ENCODE assay signal across 8 cellular contexts in the genomic region with DNA sequence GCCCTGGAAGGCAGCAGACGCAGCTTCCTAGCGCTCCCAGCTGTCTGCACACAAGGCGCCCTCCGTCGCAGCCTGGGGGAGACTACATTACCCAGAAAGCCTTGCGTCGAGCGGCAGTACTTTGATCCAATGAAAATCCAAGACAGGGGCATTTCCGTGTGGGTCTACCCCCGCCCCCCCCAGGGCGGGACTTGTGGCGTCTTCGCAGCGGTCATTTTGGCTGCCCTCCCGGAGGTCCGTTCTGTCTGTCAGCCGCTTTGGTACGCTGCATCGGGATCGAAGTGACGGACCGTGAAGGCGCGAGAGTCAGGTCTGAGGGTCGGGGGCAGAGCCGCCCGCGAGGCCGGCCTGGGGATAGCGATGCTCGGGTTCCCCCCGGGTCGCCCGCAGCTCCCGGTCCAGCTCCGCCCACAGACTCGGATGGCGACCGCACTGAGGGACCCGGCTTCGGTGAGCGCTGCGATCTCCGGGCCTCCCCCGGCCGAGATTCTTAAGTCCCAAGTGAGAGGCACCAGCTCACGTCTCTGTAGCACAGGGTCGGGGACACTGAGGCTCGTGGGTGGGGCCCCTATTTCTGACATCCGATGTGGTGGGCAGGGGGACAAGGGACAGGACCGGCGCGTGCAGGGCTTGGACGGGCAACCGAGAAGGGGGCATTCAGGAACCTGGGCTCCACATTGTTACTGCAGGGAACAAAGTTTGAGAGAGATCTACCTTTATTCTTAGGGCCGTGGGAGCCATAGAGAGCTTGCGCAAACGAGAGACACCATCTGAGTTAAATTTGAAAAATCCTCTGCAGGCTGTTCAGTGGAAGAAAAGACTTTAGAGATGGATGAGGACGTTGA. TPM values are rescaled to one million over a fixed set of nuclear protein-coding genes. Genes with fewer than 3 reads are reported as not detected.
DNase-seq lines count a peak whose midpoint lies in the region; ATAC-seq, FAIRE-seq and TF ChIP-seq lines count a peak whose summit lies in the region.

A gene (plus strand): TSS at position 182 of the 845 bp plus-strand sequence. CDS start 179 bp downstream, at position 361.

- peak; percentile 68 for TF ChIP-seq POLR2A in GM10847 (IDR thresholded peaks at IDR 0.05; ENCODE audit: extremely low read depth, insufficient read length)

- H3K27me3 ChIP-seq in cardiac muscle cell: no peaks in the 10 kb centered on the region
- H3K27me3 ChIP-seq in pancreas: no peaks in the 10 kb centered on the region
- H3K27me3 ChIP-seq in tibial artery: no peaks in the 10 kb centered on the region

- DNase-seq in NCI-H1092 treated with DMSO at 0.1 percent for 48 hours (lab: John Stamatoyannopoulos, UW): peak; percentile 88
- DNase-seq in SW 1271 (lab: John Stamatoyannopoulos, UW): peak; percentile 65 to 87
- peak; percentile 68 for DNase-seq in activated naive CD8-positive, alpha-beta T cell treated with anti-CD3 and anti-CD28 coated beads, Interleukin-2, amount 50 U/mL, for 16 hours (ENCODE audit: low read depth, low spot score)
- DNase-seq in cardiac muscle cell (ENCODE audit: low read depth in 1 of 2, low spot score in 1 of 2): peak; percentile 96 to 97
- DNase-seq in pancreas: peak; percentile 88 to 95 (median 92)
- DNase-seq in tibial artery: peak; percentile 91 to 94

- FAIRE-seq in pancreas (lab: Jason Lieb, UNC): peak; percentile 34

- intact Hi-C loops in pancreas (cut with DNase I): no loop called here
- intact Hi-C loops in tibial artery (cut with DNase I; ENCODE audit: low total_unique reads): no loop called here

- 1% methylated on average over 51 to 59 of the region's 59 CpGs for WGBS in pancreas, 2 donors

- H3K4me3 ChIP-seq in cardiac muscle cell (peak within 1 kb of the TSS; percentile 77), pancreas (peak within 1 kb of the TSS; percentile 52 to 91 (median 74)), tibial artery (peak within 1 kb of the TSS; percentile 61 to 83)

- TF ChIP-seq CTCF in cardiac muscle cell (IDR thresholded peaks at IDR 0.05; ENCODE audit: low read depth, low read length): no peak
- no peak for TF ChIP-seq CTCF in pancreas (IDR thresholded peaks at IDR 0.05)
- TF ChIP-seq CTCF in tibial artery (IDR thresholded peaks at IDR 0.05): peak in 1 of 2 experiments; percentile 11

- H3K27ac ChIP-seq in cardiac muscle cell (peak within 1 kb of the TSS; percentile 52), pancreas (peak within 1 kb of the TSS in 3 of 4 donors; percentile 27 to 73 (median 49)), tibial artery (peak within 1 kb of the TSS; percentile 71 to 78)

- H3K36me3 ChIP-seq in cardiac muscle cell: peaks cover 13% of the 10 kb centered on the region
- H3K36me3 ChIP-seq in pancreas: peaks cover 0 to 24% (median 0%) of the 10 kb centered on the region in 3 donors
- H3K36me3 ChIP-seq in tibial artery: peaks cover 56 to 72% (median 68%) of the 10 kb centered on the region in 3 donors

- H3K4me1 ChIP-seq in cardiac muscle cell (ENCODE audit: low read depth): no peaks in the 10 kb centered on the region
- no peaks in the 10 kb centered on the region for H3K4me1 ChIP-seq in pancreas
- H3K4me1 ChIP-seq in tibial artery: peaks cover 0 to 9% (median 6%) of the 10 kb centered on the region in 4 donors

- H3K9me3 ChIP-seq in cardiac muscle cell (ENCODE audit: low read depth) (no peaks in the 10 kb centered on the region), pancreas (peaks cover 0 to 6% (median 0%) of the 10 kb centered on the region in 4 donors), tibial artery (peaks cover 7 to 81% (median 36%) of the 10 kb centered on the region in 3 donors)

- ATAC-seq in HG02610 (IDR thresholded peaks at IDR 0.05; ENCODE audit: unreplicated experiment) (peak; percentile 95), pancreas (peak; percentile 100)

RNA-seq across cellular contexts. Expression of the gene that starts here (rescaled TPM):
- total RNA-seq in cardiac muscle cell (25.4 and 30.0 TPM in 2 replicates), pancreas (1 to 10 TPM; 2.1 to 8.6 (median 4.4) TPM)
- polyA plus RNA-seq in cardiac muscle cell (22.6 and 38.5 TPM in 2 replicates), pancreas (10 to 100 TPM in 1 of 2 donors, 1 to 10 TPM in 1; 6.0 to 14.3 TPM)

Comparison
In these comparisons a context has a peak if more than half of its experiments do, and no peak if none do; other contexts are left out.
1. Peak in every context shown above with its lines: DNase-seq, ATAC-seq, H3K4me3 ChIP-seq and H3K27ac ChIP-seq.